8 cellular contexts compared by ENCODE assay signal in genomic region chr11:114073506-114074381, GRCh38. TPM values are rescaled to one million over a fixed set of nuclear protein-coding genes. Genes with fewer than 3 reads are reported as not detected.
DNase-seq lines count a peak whose midpoint lies in the region; ATAC-seq, FAIRE-seq and TF ChIP-seq lines count a peak whose summit lies in the region.
"Had no signal": no experiment of that assay in that cellular context is flagged by ENCODE, and none has a peak within 500 bp of the region (broad histone marks: within the 10 kb centered on the region; RNA-seq: fewer than 3 reads in every experiment).

No MANE protein-coding gene starts in this region.

- CTCF ChIA-PET in T-cell (lab: Charles Lee) = interaction anchor here (0.5 to 2.0 kb wide), 6 partner anchors 8 to 176 kb away, joined by 3 to 11 read pairs (median 6); no protein-coding TSS in a partner anchor

- H3K4me1 Mint-ChIP-seq in T-cell = peaks cover 56 to 68% (median 58%) of the 10 kb centered on the region in 3 donors

- peak overlapping the region; percentile 63 for H3K9ac ChIP-seq in Loucy (ENCODE audit: low read depth, low read length, poor library complexity, severe bottlenecking)

- H3K36me3 ChIP-seq in Loucy (ENCODE audit: insufficient read depth, low read length) = no peaks in the 10 kb centered on the region
- H3K36me3 ChIP-seq in small intestine (ENCODE audit: control insufficient read depth in 2 of 2, insufficient read depth in 2 of 2, low read length in 2 of 2) = peaks cover 0 to 9% of the 10 kb centered on the region in 2 donors

- no peaks in the 10 kb centered on the region for H3K36me3 Mint-ChIP-seq in T-cell

- no peaks in the 10 kb centered on the region for H3K9me3 Mint-ChIP-seq in T-cell

- 83 to 89% (median 86%) methylated on average over 16 of the region's 16 CpGs for WGBS in small intestine, 3 donors

- peaks cover 0 to 6% of the 10 kb centered on the region in 2 donors for H3K27me3 Mint-ChIP-seq in T-cell

- H3K9me3 ChIP-seq in Loucy (ENCODE audit: insufficient read depth, low read depth, low read length) (no peaks in the 10 kb centered on the region), small intestine (ENCODE audit: control insufficient read depth, low read depth) (no peaks in the 10 kb centered on the region)

- H3K27me3 ChIP-seq in Loucy (ENCODE audit: insufficient read depth, low read length, poor library complexity, severe bottlenecking) = no peaks in the 10 kb centered on the region
- H3K27me3 ChIP-seq in dorsolateral prefrontal cortex = no peaks in the 10 kb centered on the region
- no peaks in the 10 kb centered on the region for H3K27me3 ChIP-seq in small intestine (ENCODE audit: control insufficient read depth in 2 of 2, insufficient read depth in 2 of 2, low read length in 2 of 2)

- DNase-seq in T-cell = peak in 26 of 34 experiments; percentile 17 to 79 (median 45)
- no peak for DNase-seq in dorsolateral prefrontal cortex
- peak; percentile 48 for DNase-seq in small intestine
- no peak for DNase-seq in stimulated activated CD4-positive, alpha-beta T cell treated with anti-CD3 and anti-CD28 coated beads, Interleukin-4, amount 100 ng/mL, for 24 hours
- no peak for DNase-seq in NCI-H446 (lab: John Stamatoyannopoulos, UW)
- DNase-seq in dedifferentiated amniotic fluid mesenchymal stem cell (ENCODE audit: extremely low spot score) = no peak

- H3K4me3 Mint-ChIP-seq in T-cell = peak overlapping the region; percentile 11 to 53 (median 21)

- H3K4me2 ChIP-seq in Loucy (ENCODE audit: low read depth, low read length, poor library complexity, severe bottlenecking) = peak overlapping the region; percentile 45

- H3K27ac ChIP-seq in dorsolateral prefrontal cortex = peak overlapping the region in 56 of 59 donors; percentile 7 to 93 (median 60)
- H3K27ac ChIP-seq in small intestine (ENCODE audit: low read depth in 1 of 2, low read length in 1 of 2) = peak overlapping the region in 1 of 2 donors; percentile 35

- peak overlapping the region; percentile 77 to 81 for H3K27ac Mint-ChIP-seq in T-cell

- H3K4me1 ChIP-seq in Loucy (ENCODE audit: insufficient read depth, low read length, poor library complexity, severe bottlenecking) = peaks cover 67% of the 10 kb centered on the region
- H3K4me1 ChIP-seq in small intestine (ENCODE audit: control insufficient read depth in 2 of 2, insufficient read depth in 1 of 2, low read depth in 1 of 2, low read length in 1 of 2) = peaks cover 6 to 19% of the 10 kb centered on the region in 2 donors

- ATAC-seq in T-cell (replicated peaks in 1 of 4) = peak; percentile 53 to 72 (median 55)

- intact Hi-C loops in dorsolateral prefrontal cortex (cut with DNase I) = no loop called here

- H3K4me3 ChIP-seq in Loucy (ENCODE audit: low read length, poor library complexity, severe bottlenecking) = peak overlapping the region; percentile 1
- peak overlapping the region in 39 of 59 donors; percentile 0 to 52 (median 32) for H3K4me3 ChIP-seq in dorsolateral prefrontal cortex
- H3K4me3 ChIP-seq in small intestine (ENCODE audit: low read depth in 1 of 2, low read length in 2 of 2) = no peak overlapping the region

- H3F3A ChIP-seq in Loucy (ENCODE audit: low read depth) = 0 out of 2 replicates have a peak, but pooled peaks cover 2% of the 10 kb centered on the region

- no peaks in the 10 kb centered on the region for H3K9me2 ChIP-seq in Loucy (replicated peaks; ENCODE audit: low read depth, low read length)

- peaks cover 11% of the 10 kb centered on the region; the same call in 1 of the 2 replicates for H3K79me2 ChIP-seq in Loucy (ENCODE audit: insufficient read depth, low read length)

- no peak for FAIRE-seq in small intestine (lab: Jason Lieb, UNC)
- FAIRE-seq: HTR-8/SVneo had no signal

- POLR2A ChIA-PET in T-cell (lab: Charles Lee) = interaction anchor here (0.5 to 1.1 kb wide), 6 partner anchors 8 to 706 kb away, joined by 3 to 6 read pairs (median 4); no protein-coding TSS in a partner anchor

- H2AFZ ChIP-seq in Loucy (ENCODE audit: low read length) = 0 out of 2 replicates have a peak overlapping the region, but pooled peaks have one; percentile 3

- H4K20me1 ChIP-seq in Loucy (ENCODE audit: insufficient read depth, low read length, poor library complexity, severe bottlenecking) = no peaks in the 10 kb centered on the region

- TF ChIP-seq CTCF in Loucy (conservative IDR thresholded peaks at IDR 0.05; ENCODE audit: low read length) (no peak), dorsolateral prefrontal cortex (IDR thresholded peaks at IDR 0.05 in 54 of 56, conservative IDR thresholded peaks at IDR 0.05 in 2 of 56; ENCODE audit: low read depth in 1 of 56, partially characterized antibody in 56 of 56) (no peak)

RNA-seq across cellular contexts. Expression of gene ZBTB16, which starts 14.2 kb away (rescaled TPM):
- total RNA-seq in T-cell (10 to 100 TPM in 3 of 5 donors, 1 to 10 TPM in 2; 8.3 to 20.5 (median 12.4) TPM), dorsolateral prefrontal cortex (100 to 1,000 TPM in 118 of 120 experiments, 10 to 100 TPM in 2; 78.3 to 259 (median 179) TPM)
- 10 to 100 TPM in 2 of 3 donors, 1 to 10 TPM in 1; 7.8 to 32.4 (median 27.1) TPM for polyA plus RNA-seq in small intestine

Comparison
In these comparisons a context has a peak if more than half of its experiments do, and no peak if none do; other contexts are left out.
1. H3K4me3 ChIP-seq: peak in Loucy (single experiment) and dorsolateral prefrontal cortex (39 of 59); none in small intestine (0 of 2).
2. DNase-seq: peak in T-cell (26 of 34) and small intestine (single experiment); none in dorsolateral prefrontal cortex (0 of 10), stimulated activated CD4-positive, alpha-beta T cell treated with anti-CD3 and anti-CD28 coated beads, Interleukin-4, amount 100 ng/mL, for 24 hours (single experiment), NCI-H446 (0 of 2) and dedifferentiated amniotic fluid mesenchymal stem cell (single experiment).